8 cellular contexts compared by ENCODE assay signal in genomic region chr3:9916346-9916733, GRCh38. TPM values are rescaled to one million over a fixed set of nuclear protein-coding genes. Genes with fewer than 3 reads are reported as not detected.
DNase-seq lines count a peak whose midpoint lies in the region; ATAC-seq and TF ChIP-seq lines count a peak whose summit lies in the region.

No MANE protein-coding gene starts in this region.

- H3K36me3 Mint-ChIP-seq in neural crest cell (ENCODE audit: low read depth) = no peaks in the 10 kb centered on the region

- H3K27me3 Mint-ChIP-seq in neural crest cell (ENCODE audit: low read depth) = no peaks in the 10 kb centered on the region

- peak overlapping the region; percentile 75 for H3K27ac Mint-ChIP-seq in neural crest cell (ENCODE audit: unreplicated experiment)

- no peaks in the 10 kb centered on the region for H3K27me3 ChIP-seq in BJ (ENCODE audit: control insufficient read depth, insufficient read depth, low read length)
- no peaks in the 10 kb centered on the region for H3K27me3 ChIP-seq in duodenal mucosa (ENCODE audit: control insufficient read depth in 1 of 2, insufficient read depth in 2 of 2, low read length in 2 of 2)

- CTCF ChIA-PET in BJ (lab: Yijun Ruan, JAX) = interaction anchor here (0.6 to 3.8 kb wide), 12 partner anchors 11 to 683 kb away, joined by 3 to 23 read pairs (median 4); partner anchors contain the start of genes CRELD1, IL17RE and RPUSD3

- no peak for ATAC-seq in HG03439 (IDR thresholded peaks at IDR 0.05; ENCODE audit: unreplicated experiment)

- H3K4me1 ChIP-seq in duodenal mucosa (ENCODE audit: control insufficient read depth in 1 of 2, insufficient read depth in 2 of 2, low read length in 2 of 2) = peaks cover 46 to 48% of the 10 kb centered on the region in 2 donors

- POLR2A ChIA-PET in BJ (lab: Charles Lee) = interaction anchor here (0.6 kb wide), 1 partner anchor 72 kb away, joined by 3 read pairs; no protein-coding TSS in a partner anchor

- in situ Hi-C loops in GM13977 (cut with MboI; ENCODE audit: low pct_unique_long_range_greater_than_20kb, low sequenced_read_pairs, unreplicated experiment) = no loop called here

- DNase-seq in BJ (ENCODE audit: low read depth) (no peak), NCI-H524 treated with DMSO at 0.1 percent for 48 hours (lab: John Stamatoyannopoulos, UW) (peak; percentile 71), neural crest cell (ENCODE audit: low read depth, low spot score) (no peak), NCI-H1694 (lab: John Stamatoyannopoulos, UW) (no peak), GM13977 (ENCODE audit: low spot score) (no peak)
- no peak for DNase-seq in stimulated activated CD4-positive, alpha-beta T cell treated with anti-CD3 and anti-CD28 coated beads, Interleukin-2, amount 100 ng/mL, for 48 hours

- peaks cover 13% of the 10 kb centered on the region for H3K4me1 Mint-ChIP-seq in neural crest cell

- H3K27ac ChIP-seq in duodenal mucosa (ENCODE audit: low read depth, low read length) = peak overlapping the region; percentile 86

- peak overlapping the region; percentile 67 to 74 for H3K9ac ChIP-seq in duodenal mucosa (ENCODE audit: low read depth in 1 of 2, low read length in 2 of 2)

- H3K9me3 Mint-ChIP-seq in neural crest cell = no peaks in the 10 kb centered on the region

- peak overlapping the region; percentile 84 for H3K4me3 Mint-ChIP-seq in neural crest cell

- H3K4me3 ChIP-seq in BJ (ENCODE audit: low read depth, low read length) (peak overlapping the region; percentile 57), duodenal mucosa (ENCODE audit: low read depth in 1 of 2, low read length in 2 of 2) (peak overlapping the region; percentile 70 to 76)

- no peaks in the 10 kb centered on the region for H3K9me3 ChIP-seq in duodenal mucosa (ENCODE audit: control insufficient read depth in 1 of 2, low read length in 2 of 2)

- no peak for TF ChIP-seq CTCF in BJ (IDR thresholded peaks at IDR 0.05; ENCODE audit: insufficient read depth, low read depth, low read length)
- no peak for TF ChIP-seq CTCF in neural crest cell (conservative IDR thresholded peaks at IDR 0.05)
- no peak for TF ChIP-seq CTCF in GM13977 (IDR thresholded peaks at IDR 0.05; ENCODE audit: extremely low read depth, insufficient read depth, missing control alignments)

- no peaks in the 10 kb centered on the region for H3K36me3 ChIP-seq in BJ (ENCODE audit: control insufficient read depth, insufficient read depth, low read length)
- H3K36me3 ChIP-seq in duodenal mucosa (ENCODE audit: control insufficient read depth in 1 of 2, insufficient read depth in 2 of 2, low read length in 2 of 2) = peaks cover 0 to 10% of the 10 kb centered on the region in 2 donors

RNA-seq across cellular contexts. Expression of gene IL17RC, which starts 0.6 kb away (rescaled TPM):
- polyA plus RNA-seq in BJ (2011; rRNA removed) = 14.7 and 28.1 TPM in 2 replicates
- 28.9 and 31.6 TPM in 2 replicates for polyA minus RNA-seq in BJ (2011; rRNA and poly(A)+ RNA removed)
- 6.0 and 7.3 TPM in 2 replicates for total RNA-seq in neural crest cell

RNA-seq across cellular contexts. Expression of gene IL17RE, which starts 13.7 kb away (rescaled TPM):
- polyA plus RNA-seq in BJ (2011; rRNA removed) = 2.2 and 4.0 TPM in 2 replicates
- 2.5 and 4.8 TPM in 2 replicates for polyA minus RNA-seq in BJ (2011; rRNA and poly(A)+ RNA removed)
- total RNA-seq in neural crest cell = 1.4 and 1.7 TPM in 2 replicates

RNA-seq across cellular contexts. Expression of gene CRELD1, which starts 17.3 kb away (rescaled TPM):
- polyA plus RNA-seq in BJ (2011; rRNA removed) = 22.5 and 30.3 TPM in 2 replicates
- polyA minus RNA-seq in BJ (2011; rRNA and poly(A)+ RNA removed) = 6.2 and 12.8 TPM in 2 replicates
- 16.9 and 18.3 TPM in 2 replicates for total RNA-seq in neural crest cell

RNA-seq across cellular contexts. Expression of gene JAGN1, which starts 25.9 kb away (rescaled TPM):
- polyA plus RNA-seq in BJ (2011; rRNA removed) = 46.5 and 47.2 TPM in 2 replicates
- 24.1 and 34.5 TPM in 2 replicates for polyA minus RNA-seq in BJ (2011; rRNA and poly(A)+ RNA removed)
- 41.1 TPM in 2 replicates for total RNA-seq in neural crest cell

RNA-seq across cellular contexts. Expression of gene PRRT3, which starts 35.9 kb away (rescaled TPM):
- polyA plus RNA-seq in BJ (2011; rRNA removed) = 1.9 and 4.0 TPM in 2 replicates
- 3.2 and 4.6 TPM in 2 replicates for polyA minus RNA-seq in BJ (2011; rRNA and poly(A)+ RNA removed)
- 5.7 and 6.4 TPM in 2 replicates for total RNA-seq in neural crest cell
